ENCODE assay signal across 1 cellular context in genomic region chr11:79794484-79795393, GRCh38.
TF ChIP-seq lines count a peak whose summit lies in the region.

No MANE protein-coding gene starts in this region.

TF ChIP-seq in WTC11, 78 proteins besides CTCF, POLR2A, EP300 and RAD21 (continued from another document):
- no peak for TF ChIP-seq NFE2L1 (CRISPR knock-in tag; IDR thresholded peaks at IDR 0.05)
- TF ChIP-seq SMAD3 (CRISPR knock-in tag; IDR thresholded peaks at IDR 0.05; ENCODE audit: borderline replicate concordance): no peak
- no peak for TF ChIP-seq E2F1 (CRISPR knock-in tag; IDR thresholded peaks at IDR 0.05)
- no peak for TF ChIP-seq TEAD4 (CRISPR knock-in tag; IDR thresholded peaks at IDR 0.05)
